Comparison of ENCODE assay signal across 20 cellular contexts in the genomic region with DNA sequence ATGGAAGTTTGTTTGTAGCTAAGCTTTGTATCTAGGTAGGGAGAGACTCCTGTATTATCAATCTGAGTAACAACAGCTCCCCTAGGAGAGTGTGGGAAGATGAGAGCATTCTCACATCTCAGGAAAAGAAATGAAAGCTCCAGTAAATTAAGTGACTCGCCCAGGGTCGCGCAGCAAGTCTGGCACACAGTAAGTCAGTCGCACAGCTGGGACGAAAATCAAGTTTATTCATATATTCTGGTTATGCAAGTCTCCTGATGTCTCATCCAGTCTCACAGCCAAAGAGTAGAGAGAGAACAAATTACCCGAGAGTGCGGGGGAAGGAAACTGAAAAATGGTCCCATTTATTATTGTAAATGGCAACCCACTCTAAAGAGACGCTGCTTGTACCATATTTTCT.
"Had no signal": no experiment of that assay in that cellular context is flagged by ENCODE, and none has a peak within 500 bp of the region (broad histone marks: within the 10 kb centered on the region; RNA-seq: fewer than 3 reads in every experiment).

No MANE protein-coding gene starts in this region.

- H3K9me3 Mint-ChIP-seq: activated naive CD4-positive, alpha-beta T cell treated with anti-CD3 and anti-CD28 coated beads, Interleukin-2, amount 10 ng/mL, durations not matched to agents 7 days and 5 days; activated naive CD8-positive, alpha-beta T cell treated with anti-CD3 and anti-CD28 coated beads, Interleukin-2, amount 50 U/mL, for 24 hours; dendritic cell treated with granulocyte-macrophage colony-stimulating factor and Interleukin-4, amounts not matched to agents 40 ng/mL and 50 ng/mL, for 4 days had no signal

- H3K4me1 Mint-ChIP-seq: activated naive CD4-positive, alpha-beta T cell treated with anti-CD3 and anti-CD28 coated beads, Interleukin-2, amount 10 ng/mL, durations not matched to agents 7 days and 5 days; activated naive CD8-positive, alpha-beta T cell treated with anti-CD3 and anti-CD28 coated beads, Interleukin-2, amount 50 U/mL, for 24 hours had no signal

- H3K36me3 Mint-ChIP-seq: activated naive CD4-positive, alpha-beta T cell treated with anti-CD3 and anti-CD28 coated beads, Interleukin-2, amount 10 ng/mL, durations not matched to agents 7 days and 5 days had no signal

- DNase-seq: activated CD4-positive, alpha-beta T cell treated with anti-CD3 and anti-CD28 coated beads, Interleukin-2, amount 50 U/mL, for 1 hour; activated CD4-positive, CD25-positive, alpha-beta regulatory T cell treated with anti-CD3 and anti-CD28 coated beads, Interleukin-2, amount 50 U/mL, for 72 hours; activated CD8-positive, alpha-beta memory T cell treated with anti-CD3 and anti-CD28 coated beads for 24 hours; activated CD8-positive, alpha-beta memory T cell treated with anti-CD3 and anti-CD28 coated beads, Interleukin-2, amount 50 U/mL, for 48 hours; activated effector memory CD4-positive, alpha-beta T cell treated with Interleukin-2 at 50 U/mL for 16 hours; activated naive CD4-positive, alpha-beta T cell treated with anti-CD3 and anti-CD28 coated beads, Interleukin-2, amount 10 ng/mL, durations not matched to agents 7 days and 5 days; activated naive CD8-positive, alpha-beta T cell treated with anti-CD3 and anti-CD28 coated beads, Interleukin-2, amount 50 U/mL, for 24 hours; activated T-cell treated with anti-CD3 and anti-CD28 coated beads, Interleukin-2, amount 50 U/mL, for 48 hours; aorta; cerebellar nuclear complex; effector CD8-positive, alpha-beta T cell; foreskin fibroblast; stimulated activated CD4-positive, alpha-beta T cell treated with anti-CD3 and anti-CD28 coated beads, Interleukin-2, amount 100 ng/mL, for 48 hours; stomach; upper lobe of left lung had no signal

- ATAC-seq: activated naive CD8-positive, alpha-beta T cell treated with anti-CD3 and anti-CD28 coated beads, Interleukin-2, amount 50 U/mL, for 24 hours had no signal

- H3K27me3 ChIP-seq: esophagus muscularis mucosa, right atrium auricular region, stomach, upper lobe of left lung had no signal

- H3K4me3 Mint-ChIP-seq: activated naive CD4-positive, alpha-beta T cell treated with anti-CD3 and anti-CD28 coated beads, Interleukin-2, amount 10 ng/mL, durations not matched to agents 7 days and 5 days; activated naive CD8-positive, alpha-beta T cell treated with anti-CD3 and anti-CD28 coated beads, Interleukin-2, amount 50 U/mL, for 24 hours; dendritic cell treated with granulocyte-macrophage colony-stimulating factor and Interleukin-4, amounts not matched to agents 40 ng/mL and 50 ng/mL, for 4 days had no signal

- H3K36me3 ChIP-seq: esophagus muscularis mucosa, right atrium auricular region, stomach, thoracic aorta, upper lobe of left lung had no signal

- H3K9me3 ChIP-seq: esophagus muscularis mucosa, right atrium auricular region, stomach, thoracic aorta, upper lobe of left lung had no signal

- H3K4me1 ChIP-seq: esophagus muscularis mucosa, right atrium auricular region, stomach, upper lobe of left lung had no signal

- H3K4me3 ChIP-seq: esophagus muscularis mucosa, right atrium auricular region, stomach, thoracic aorta, upper lobe of left lung had no signal

- H3K27me3 Mint-ChIP-seq: activated naive CD4-positive, alpha-beta T cell treated with anti-CD3 and anti-CD28 coated beads, Interleukin-2, amount 10 ng/mL, durations not matched to agents 7 days and 5 days; activated naive CD8-positive, alpha-beta T cell treated with anti-CD3 and anti-CD28 coated beads, Interleukin-2, amount 50 U/mL, for 24 hours; dendritic cell treated with granulocyte-macrophage colony-stimulating factor and Interleukin-4, amounts not matched to agents 40 ng/mL and 50 ng/mL, for 4 days had no signal

- H3K27ac ChIP-seq: esophagus muscularis mucosa, right atrium auricular region, stomach, thoracic aorta, upper lobe of left lung had no signal

- H3K27ac Mint-ChIP-seq: activated naive CD4-positive, alpha-beta T cell treated with anti-CD3 and anti-CD28 coated beads, Interleukin-2, amount 10 ng/mL, durations not matched to agents 7 days and 5 days; activated naive CD8-positive, alpha-beta T cell treated with anti-CD3 and anti-CD28 coated beads, Interleukin-2, amount 50 U/mL, for 24 hours; dendritic cell treated with granulocyte-macrophage colony-stimulating factor and Interleukin-4, amounts not matched to agents 40 ng/mL and 50 ng/mL, for 4 days; progenitor cell of endocrine pancreas had no signal
